Comparison of ENCODE assay signal across 17 cellular contexts in genomic region chr14:62076825-62077660, GRCh38.
DNase-seq lines count a peak whose midpoint lies in the region; ATAC-seq, FAIRE-seq and TF ChIP-seq lines count a peak whose summit lies in the region.
"Had no signal": no experiment of that assay in that cellular context is flagged by ENCODE, and none has a peak within 500 bp of the region (broad histone marks: within the 10 kb centered on the region; RNA-seq: fewer than 3 reads in every experiment).

No MANE protein-coding gene starts in this region.

- H3K27ac ChIP-seq in SU-DHL-6 (ENCODE audit: low read depth, low read length) (peak overlapping the region; percentile 95), adrenal gland (no peak overlapping the region)
- H3K27ac ChIP-seq: heart left ventricle, SJSA1, transverse colon had no signal

- H3K36me3 ChIP-seq in SU-DHL-6 (ENCODE audit: low read length) (no peaks in the 10 kb centered on the region), adrenal gland (replicated peaks in 1 of 2) (no peaks in the 10 kb centered on the region)
- H3K36me3 ChIP-seq: heart left ventricle, SJSA1, transverse colon had no signal

- POLR2A ChIA-PET in naive thymus-derived CD8-positive, alpha-beta T cell (lab: Charles Lee) = interaction anchor here (0.6 to 0.7 kb wide), 3 partner anchors 46 to 603 kb away, joined by 3 read pairs; no protein-coding TSS in a partner anchor
- POLR2A ChIA-PET in activated CD4-positive, alpha-beta memory T cell treated with anti-CD3 and anti-CD28 coated beads for 36 hours (lab: Charles Lee) = no interaction called here

- CTCF ChIA-PET in activated CD4-positive, alpha-beta memory T cell treated with anti-CD3 and anti-CD28 coated beads for 36 hours (lab: Charles Lee) = no interaction called here

- TF ChIP-seq CTCF in SU-DHL-6 (IDR thresholded peaks at IDR 0.05; ENCODE audit: insufficient read depth, low read length, poor library complexity, severe bottlenecking) (no peak), adrenal gland (IDR thresholded peaks at IDR 0.05) (no peak)

- peaks cover 25% of the 10 kb centered on the region for H3F3A ChIP-seq in SU-DHL-6 (ENCODE audit: insufficient read depth)

- 57 to 66% (median 63%) methylated on average over 6 of the region's 6 CpGs for WGBS in adrenal gland, 4 donors

- no peaks in the 10 kb centered on the region for H3K9me3 ChIP-seq in SU-DHL-6 (ENCODE audit: insufficient read depth, low read length)
- H3K9me3 ChIP-seq in adrenal gland (replicated peaks in 1 of 3) = no peaks in the 10 kb centered on the region
- H3K9me3 ChIP-seq: heart left ventricle, SJSA1, transverse colon had no signal

- peaks cover 0 to 4% (median 0%) of the 10 kb centered on the region in 5 donors for H3K27me3 Mint-ChIP-seq in naive thymus-derived CD8-positive, alpha-beta T cell
- no peaks in the 10 kb centered on the region for H3K27me3 Mint-ChIP-seq in activated CD4-positive, alpha-beta memory T cell treated with anti-CD3 and anti-CD28 coated beads for 36 hours

- H3K27me3 ChIP-seq in SU-DHL-6 (ENCODE audit: low read length) = no peaks in the 10 kb centered on the region
- H3K27me3 ChIP-seq in adrenal gland = no peaks in the 10 kb centered on the region
- H3K27me3 ChIP-seq: SJSA1, transverse colon had no signal

- H3K9me3 Mint-ChIP-seq in naive thymus-derived CD8-positive, alpha-beta T cell = no peaks in the 10 kb centered on the region
- no peaks in the 10 kb centered on the region for H3K9me3 Mint-ChIP-seq in activated CD4-positive, alpha-beta memory T cell treated with anti-CD3 and anti-CD28 coated beads for 36 hours

- H3K4me3 Mint-ChIP-seq in naive thymus-derived CD8-positive, alpha-beta T cell = peak overlapping the region in 9 of 10 donors; percentile 18 to 77 (median 64)
- no peak overlapping the region for H3K4me3 Mint-ChIP-seq in activated CD4-positive, alpha-beta memory T cell treated with anti-CD3 and anti-CD28 coated beads for 36 hours

- no peaks in the 10 kb centered on the region for H3K4me1 ChIP-seq in adrenal gland (replicated peaks in 1 of 2)
- H3K4me1 ChIP-seq: heart left ventricle, SJSA1, transverse colon had no signal

- H3K79me2 ChIP-seq in SU-DHL-6 (ENCODE audit: insufficient read depth, low read length) = no peaks in the 10 kb centered on the region

- ATAC-seq in naive thymus-derived CD8-positive, alpha-beta T cell = peak in 1 of 2 donors; percentile 6
- no peak for ATAC-seq in HG03097 (IDR thresholded peaks at IDR 0.05; ENCODE audit: low FRiP score, unreplicated experiment)
- ATAC-seq: heart left ventricle had no signal

- no peak for TF ChIP-seq POLR2A in adrenal gland (IDR thresholded peaks at IDR 0.05)

- peak overlapping the region in 9 of 10 donors; percentile 12 to 68 (median 49) for H3K27ac Mint-ChIP-seq in naive thymus-derived CD8-positive, alpha-beta T cell
- no peak overlapping the region for H3K27ac Mint-ChIP-seq in activated CD4-positive, alpha-beta memory T cell treated with anti-CD3 and anti-CD28 coated beads for 36 hours

- no peaks in the 10 kb centered on the region for H4K20me1 ChIP-seq in SU-DHL-6 (ENCODE audit: low read depth, low read length)

- no peaks in the 10 kb centered on the region for H3K36me3 Mint-ChIP-seq in naive thymus-derived CD8-positive, alpha-beta T cell
- no peaks in the 10 kb centered on the region for H3K36me3 Mint-ChIP-seq in activated CD4-positive, alpha-beta memory T cell treated with anti-CD3 and anti-CD28 coated beads for 36 hours

- H3K4me3 ChIP-seq in SU-DHL-6 (ENCODE audit: insufficient read depth, low read length, poor library complexity, severe bottlenecking) (peak overlapping the region; percentile 28), adrenal gland (no peak overlapping the region)
- H3K4me3 ChIP-seq: heart left ventricle, lung, SJSA1, skin epidermis, transverse colon had no signal

- FAIRE-seq in HTR-8/SVneo (lab: Jason Lieb, UNC) = peak; percentile 93

- H3K9ac ChIP-seq in SU-DHL-6 (ENCODE audit: low read length) = peak overlapping the region; percentile 45

- H2AFZ ChIP-seq in SU-DHL-6 (ENCODE audit: low read depth, low read length, severe bottlenecking) = peak overlapping the region; percentile 33

- peaks cover 27 to 57% (median 35%) of the 10 kb centered on the region in 4 donors for H3K4me1 Mint-ChIP-seq in naive thymus-derived CD8-positive, alpha-beta T cell
- H3K4me1 Mint-ChIP-seq in activated CD4-positive, alpha-beta memory T cell treated with anti-CD3 and anti-CD28 coated beads for 36 hours (ENCODE audit: low read depth) = peaks cover 23% of the 10 kb centered on the region

- intact Hi-C loops in activated CD4-positive, alpha-beta memory T cell treated with anti-CD3 and anti-CD28 coated beads for 36 hours (cut with micrococcal nuclease) = no loop called here
- intact Hi-C loops in adrenal gland (cut with DNase I) = no loop called here

- peak overlapping the region; percentile 86 for H3K4me2 ChIP-seq in SU-DHL-6 (ENCODE audit: low read depth, low read length, poor library complexity, severe bottlenecking)

- H3K9me2 ChIP-seq in SU-DHL-6 (replicated peaks; ENCODE audit: insufficient read depth, low read length) = no peaks in the 10 kb centered on the region

- DNase-seq in D341Med (ENCODE audit: low spot score) = peak; percentile 41
- no peak for DNase-seq in HTR-8/SVneo (ENCODE audit: insufficient read length, low spot score)
- no peak for DNase-seq in naive thymus-derived CD8-positive, alpha-beta T cell
- no peak for DNase-seq in activated CD4-positive, alpha-beta memory T cell treated with anti-CD3 and anti-CD28 coated beads for 36 hours
- no peak for DNase-seq in adrenal gland
- DNase-seq: activated CD4-positive, alpha-beta T cell treated with anti-CD3 and anti-CD28 coated beads for 4 hours; activated T-cell treated with anti-CD3 and anti-CD28 coated beads, Interleukin-2, amount 50 U/mL, for 1 hour; effector memory CD4-positive, alpha-beta T cell; heart left ventricle; posterior cingulate gyrus; stimulated activated CD8-positive, alpha-beta memory T cell treated with anti-CD3 and anti-CD28 coated beads, Interleukin-4, amount 100 ng/mL, for 48 hours; transverse colon had no signal
